Comparison of ENCODE assay signal across 7 cellular contexts in genomic region chr2:25339791-25340339, GRCh38. TPM values are rescaled to one million over a fixed set of nuclear protein-coding genes. Genes with fewer than 3 reads are reported as not detected.
DNase-seq lines count a peak whose midpoint lies in the region; ATAC-seq and TF ChIP-seq lines count a peak whose summit lies in the region.

No MANE protein-coding gene starts in this region.

- H3K9me3 Mint-ChIP-seq in neural progenitor cell = no peaks in the 10 kb centered on the region

- no peaks in the 10 kb centered on the region for H3K9me2 ChIP-seq in HCT116 (ENCODE audit: insufficient read depth)

- peak overlapping the region; percentile 75 for H3K4me2 ChIP-seq in HCT116 (ENCODE audit: low read length)
- H3K4me2 ChIP-seq in neural progenitor cell = peak overlapping the region; percentile 87

- H3K4me3 ChIP-seq in HCT116 (replicated peaks in 1 of 2; ENCODE audit: low read depth in 1 of 2, low read length in 2 of 2) (peak overlapping the region; percentile 15 to 55; a peak in 2 of 4 replicates), Peyer's patch (peak overlapping the region; percentile 70 to 85 (median 80)), esophagus (ENCODE audit: low read depth in 1 of 2, low read length in 2 of 2) (peak overlapping the region; percentile 9 to 90), neural progenitor cell (peak overlapping the region; percentile 48)

- H3K36me3 ChIP-seq in HCT116 (ENCODE audit: control insufficient read depth in 1 of 2, insufficient read depth in 2 of 2, low read length in 2 of 2) (no peaks in the 10 kb centered on the region), Peyer's patch (no peaks in the 10 kb centered on the region), esophagus (ENCODE audit: control insufficient read depth in 2 of 2, insufficient read depth in 2 of 2, low read length in 1 of 2) (peaks cover 0 to 2% of the 10 kb centered on the region in 2 donors), neural progenitor cell (no peaks in the 10 kb centered on the region)

- no peak overlapping the region for H2AFZ ChIP-seq in HCT116 (ENCODE audit: low read depth, low read length, poor library complexity, severe bottlenecking)
- no peak overlapping the region for H2AFZ ChIP-seq in neural progenitor cell (replicated peaks)

- 27 to 37% methylated on average over 26 of the region's 26 CpGs for WGBS in esophagus, 2 donors

- DNase-seq in HCT116 (ENCODE audit: low read depth, low spot score) = no peak
- DNase-seq in Peyer's patch = peak; percentile 31 to 71 (median 67)
- peak; percentile 60 for DNase-seq in neural progenitor cell (ENCODE audit: low spot score)
- DNase-seq in MV-4-11 (lab: John Stamatoyannopoulos, UW) = no peak
- DNase-seq in stimulated activated CD4-positive, alpha-beta T cell treated with anti-CD3 and anti-CD28 coated beads, Interleukin-4, amount 100 ng/mL, for 4 hours = no peak

- POLR2A ChIA-PET in HCT116 (lab: Charles Lee) = no interaction called here

- no TSS peak for BruUV-seq in HCT116 (replicated peaks; lab: Mats Ljungman, UMichigan)

- TF ChIP-seq CTCF in HCT116 (IDR thresholded peaks at IDR 0.05 in 2 of 3, conservative IDR thresholded peaks at IDR 0.05 in 1 of 3; ENCODE audit: borderline replicate concordance in 1 of 3, insufficient read depth in 1 of 3, low read depth in 2 of 3, low read length in 2 of 3) = no peak
- TF ChIP-seq CTCF in Peyer's patch (IDR thresholded peaks at IDR 0.05) = peak in 3 of 6 experiments; percentile 2 to 30 (median 28)
- peak; percentile 9 for TF ChIP-seq CTCF in neural progenitor cell (IDR thresholded peaks at IDR 0.05)

- intact Hi-C loops in HCT116 (cut with micrococcal nuclease) = no loop called here

- H3K4me1 Mint-ChIP-seq in neural progenitor cell = peaks cover 28% of the 10 kb centered on the region

- peaks cover 26% of the 10 kb centered on the region for H3F3A ChIP-seq in neural progenitor cell (ENCODE audit: low read depth)

- peak overlapping the region; percentile 83 for H3K4me3 Mint-ChIP-seq in neural progenitor cell

- no peaks in the 10 kb centered on the region for H3K36me3 Mint-ChIP-seq in neural progenitor cell

- H3K9ac ChIP-seq in HCT116 (ENCODE audit: low read length) (no peak overlapping the region), neural progenitor cell (no peak overlapping the region)

- ATAC-seq in HCT116 (no peak), HG03378 (IDR thresholded peaks at IDR 0.05; ENCODE audit: unreplicated experiment) (no peak)

- RAD21 ChIA-PET in HCT116 (lab: Charles Lee; ENCODE audit: low non-redundant PET in 1 of 2, low total read pairs in 2 of 2, uncharacterized antibody in 2 of 2, unreplicated experiment in 2 of 2) = no interaction called here

- H3K4me1 ChIP-seq in HCT116 (ENCODE audit: control insufficient read depth in 1 of 2, insufficient read depth in 2 of 2, low read length in 2 of 2) (peaks cover 0 to 13% of the 10 kb centered on the region in 2 experiments; a peak in 2 of 4 replicates), Peyer's patch (peaks cover 0 to 35% (median 9%) of the 10 kb centered on the region in 4 donors), esophagus (ENCODE audit: control insufficient read depth in 2 of 2, insufficient read depth in 2 of 2, low read length in 1 of 2) (peaks cover 2 to 11% of the 10 kb centered on the region in 2 donors), neural progenitor cell (peaks cover 19% of the 10 kb centered on the region)

- H3K27ac ChIP-seq in HCT116 (ENCODE audit: low read depth, low read length) (no peak overlapping the region), Peyer's patch (peak overlapping the region; percentile 48 to 87 (median 72)), esophagus (ENCODE audit: low read depth in 2 of 2, low read length in 1 of 2) (peak overlapping the region; percentile 28 to 59), neural progenitor cell (no peak overlapping the region)

- H3K27me3 Mint-ChIP-seq in neural progenitor cell (ENCODE audit: insufficient read depth, low read depth) = peaks cover 22% of the 10 kb centered on the region

- H4K20me1 ChIP-seq in HCT116 (ENCODE audit: insufficient read depth) (no peaks in the 10 kb centered on the region), neural progenitor cell (ENCODE audit: low read depth) (peaks cover 36% of the 10 kb centered on the region)

- H3K9me3 ChIP-seq in HCT116 (ENCODE audit: control insufficient read depth in 1 of 2, insufficient read depth in 1 of 2, low read depth in 1 of 2, low read length in 2 of 2) (no peaks in the 10 kb centered on the region), Peyer's patch (no peaks in the 10 kb centered on the region), esophagus (ENCODE audit: control insufficient read depth in 2 of 2, insufficient read depth in 1 of 2, low read depth in 1 of 2, low read length in 1 of 2) (no peaks in the 10 kb centered on the region), neural progenitor cell (ENCODE audit: low read depth) (no peaks in the 10 kb centered on the region)

- no peak for TF ChIP-seq POLR2A in HCT116 (IDR thresholded peaks at IDR 0.05; ENCODE audit: borderline replicate concordance, extremely low read depth, insufficient read depth, insufficient read length)
- no peak for TF ChIP-seq POLR2A in Peyer's patch (IDR thresholded peaks at IDR 0.05)

- no peaks in the 10 kb centered on the region for H3K27me3 ChIP-seq in HCT116 (ENCODE audit: insufficient read depth, low read length)
- no peaks in the 10 kb centered on the region for H3K27me3 ChIP-seq in Peyer's patch
- no peaks in the 10 kb centered on the region for H3K27me3 ChIP-seq in esophagus (ENCODE audit: control insufficient read depth in 1 of 2, insufficient read depth in 2 of 2, low read length in 2 of 2)
- H3K27me3 ChIP-seq in neural progenitor cell = peaks cover 91% of the 10 kb centered on the region

- H3K79me2 ChIP-seq in HCT116 (ENCODE audit: insufficient read depth, low read length) (0 out of 2 replicates have a peak, but pooled peaks cover 5% of the 10 kb centered on the region), neural progenitor cell (ENCODE audit: low read depth) (no peaks in the 10 kb centered on the region)

- TF ChIP-seq RAD21 in HCT116 (IDR thresholded peaks at IDR 0.05; ENCODE audit: low read depth) = no peak

- H3K27ac Mint-ChIP-seq in neural progenitor cell = no peak overlapping the region

- CTCF ChIA-PET in HCT116 (lab: Charles Lee) = no interaction called here

TF ChIP-seq in HCT116, 20 proteins besides CTCF, POLR2A, EP300 and RAD21:
- TF ChIP-seq YY1 (IDR thresholded peaks at IDR 0.05; ENCODE audit: extremely low read depth, insufficient replicate concordance, low read depth, low read length) = no peak
- no peak for TF ChIP-seq EZH2phosphoT487 (IDR thresholded peaks at IDR 0.05; ENCODE audit: borderline replicate concordance)
- no peak for TF ChIP-seq ATF3 (IDR thresholded peaks at IDR 0.05)
- no peak for TF ChIP-seq JUND (IDR thresholded peaks at IDR 0.05)
- no peak for TF ChIP-seq SP1 (IDR thresholded peaks at IDR 0.05; ENCODE audit: low read depth)
- TF ChIP-seq EGR1 (IDR thresholded peaks at IDR 0.05; ENCODE audit: low read depth) = no peak
- no peak for TF ChIP-seq ZNF274 (IDR thresholded peaks at IDR 0.05; ENCODE audit: low read depth, low read length)
- TF ChIP-seq ZBTB33 (IDR thresholded peaks at IDR 0.05; ENCODE audit: extremely low read depth, insufficient replicate concordance, low read length) = no peak
- TF ChIP-seq EZH2 (IDR thresholded peaks at IDR 0.05) = no peak
- TF ChIP-seq CEBPB (IDR thresholded peaks at IDR 0.05; ENCODE audit: low read depth) = no peak
- no peak for TF ChIP-seq ELF1 (IDR thresholded peaks at IDR 0.05; ENCODE audit: borderline replicate concordance, low read depth)
- no peak for TF ChIP-seq FOSL1 (IDR thresholded peaks at IDR 0.05; ENCODE audit: low read depth)

RNA-seq across cellular contexts. Expression of gene DNMT3A, which starts 1.9 kb away (rescaled TPM):
- 14.3 TPM for total RNA-seq in HCT116 (2021; ENCODE audit: unreplicated experiment)
- 7.3 and 7.6 TPM in 2 replicates for polyA plus RNA-seq in HCT116 (2012)
- total RNA-seq in Peyer's patch = 100 to 1,000 TPM in 1 of 4 donors, 10 to 100 TPM in 3; 10.7 to 126 (median 27.7) TPM
- 1 to 10 TPM; 5.0 to 7.3 TPM for polyA plus RNA-seq in esophagus
- 46.5 and 81.1 TPM in 2 replicates for total RNA-seq in neural progenitor cell (ENCODE audit: low replicate concordance)

Comparison
In these comparisons a context has a peak if more than half of its experiments do, and no peak if none do; other contexts are left out.
1. DNase-seq: peak in Peyer's patch (3 of 3) and neural progenitor cell (single experiment); none in HCT116 (single experiment), MV-4-11 (single experiment) and stimulated activated CD4-positive, alpha-beta T cell treated with anti-CD3 and anti-CD28 coated beads, Interleukin-4, amount 100 ng/mL, for 4 hours (0 of 2).
2. H3K27ac ChIP-seq: peak in Peyer's patch (4 of 4) and esophagus (2 of 2); none in HCT116 (single experiment) and neural progenitor cell (single experiment).
3. Peak in every context shown above with its lines, with median percentiles within 50 percentile points of each other: H3K4me3 ChIP-seq.